Comparison of ENCODE assay signal across 7 cellular contexts in genomic region chr6:116268589-116269293, GRCh38. TPM values are rescaled to one million over a fixed set of nuclear protein-coding genes. Genes with fewer than 3 reads are reported as not detected.
A peak's percentile ranks its signal among the peaks of the same experiment; 100 is the strongest.
DNase-seq lines count a peak whose midpoint lies in the region; ATAC-seq and TF ChIP-seq lines count a peak whose summit lies in the region.

No MANE protein-coding gene starts in this region.

- no peak overlapping the region for H3K4me3 ChIP-seq in cardiac fibroblast (replicated peaks in 1 of 2; ENCODE audit: low read depth in 2 of 2, low read length in 2 of 2)

- ATAC-seq in GM21528 (IDR thresholded peaks at IDR 0.05; ENCODE audit: low FRiP score, unreplicated experiment) (peak; percentile 86), left lobe of liver (peak; percentile 92)

- DNase-seq in GM03348 (ENCODE audit: low spot score), result peak; percentile 69
- peak; percentile 67 for DNase-seq in HT1080 (ENCODE audit: low read depth)
- peak; percentile 78 for DNase-seq in NOMO-1 treated with DMSO at 0.1 percent for 48 hours (lab: John Stamatoyannopoulos, UW; ENCODE audit: unreplicated experiment)
- peak; percentile 86 to 90 for DNase-seq in cardiac fibroblast (ENCODE audit: low read depth in 2 of 2)
- no peak for DNase-seq in left lobe of liver (ENCODE audit: low spot score)
- DNase-seq in C1 segment of cervical spinal cord (lab: John Stamatoyannopoulos, UW), result no peak

- peak; percentile 84 for TF ChIP-seq CTCF in cardiac fibroblast (IDR thresholded peaks at IDR 0.05; ENCODE audit: low read depth, low read length)

RNA-seq across cellular contexts. Expression of gene TSPYL1, which starts 11.0 kb away (rescaled TPM):
- total RNA-seq in HT1080 (2014; rRNA removed; shearing (Covaris generic)), result 50.6 and 57.4 TPM in 2 replicates
- polyA plus RNA-seq in HT1080 (2015; cell fraction: cytosol; rRNA removed), result 39.9 and 45.4 TPM in 2 replicates
- polyA plus RNA-seq in HT1080 (2015; cell fraction: nucleus; rRNA removed), result 54.2 and 61.5 TPM in 2 replicates
- 52.7 TPM for total RNA-seq in left lobe of liver

RNA-seq across cellular contexts. Expression of gene TSPYL4, which starts 14.9 kb away (rescaled TPM):
- 8.4 and 10.4 TPM in 2 replicates for total RNA-seq in HT1080 (2014; rRNA removed; shearing (Covaris generic))
- 10.6 and 11.3 TPM in 2 replicates for polyA plus RNA-seq in HT1080 (2015; cell fraction: cytosol; rRNA removed)
- 25.1 and 30.8 TPM in 2 replicates for polyA plus RNA-seq in HT1080 (2015; cell fraction: nucleus; rRNA removed)
- total RNA-seq in left lobe of liver, result 5.2 TPM

Comparison
In these comparisons a context has a peak if more than half of its experiments do, and no peak if none do; other contexts are left out.
1. DNase-seq: peak in GM03348 (single experiment), HT1080 (single experiment), NOMO-1 treated with DMSO at 0.1 percent for 48 hours (single experiment) and cardiac fibroblast (2 of 2); none in left lobe of liver (single experiment) and C1 segment of cervical spinal cord (0 of 14).